16 cellular contexts compared by ENCODE assay signal in the genomic region with DNA sequence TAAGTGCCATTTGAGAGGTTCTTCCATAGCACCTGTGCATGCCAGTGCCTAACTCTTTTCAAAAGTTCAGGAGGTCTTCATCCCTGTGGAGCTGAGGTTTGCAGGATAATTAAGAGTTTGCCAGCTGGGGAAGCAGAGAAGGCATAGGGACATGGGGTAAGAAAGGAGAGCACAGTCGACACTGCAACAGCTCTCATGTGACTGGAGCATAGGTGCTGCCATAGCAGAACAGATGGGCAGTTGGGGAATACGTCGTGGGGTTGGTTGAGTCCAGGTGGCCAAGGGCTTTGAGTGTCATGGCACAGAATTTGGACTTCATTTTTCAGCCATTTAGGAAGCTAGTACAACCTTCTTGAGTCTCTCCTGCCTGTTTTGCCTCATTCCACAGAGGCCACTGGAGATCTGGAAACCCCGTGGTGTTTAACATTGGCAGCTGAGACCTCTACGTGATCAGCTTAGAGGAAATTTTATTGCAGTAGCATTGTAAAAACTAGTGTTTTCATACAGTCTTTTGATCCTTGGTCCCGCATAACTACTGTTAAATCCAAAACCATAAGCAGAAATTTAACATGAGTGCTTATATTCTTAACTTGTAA.
A peak's percentile ranks its signal among the peaks of the same experiment; 100 is the strongest.
DNase-seq lines count a peak whose midpoint lies in the region; ATAC-seq and TF ChIP-seq lines count a peak whose summit lies in the region.
"Had no signal": no experiment of that assay in that cellular context is flagged by ENCODE, and none has a peak within 500 bp of the region (broad histone marks: within the 10 kb centered on the region; RNA-seq: fewer than 3 reads in every experiment).

No MANE protein-coding gene starts in this region.

- H3K4me1 ChIP-seq in mammary epithelial cell (ENCODE audit: insufficient read depth, low read length) (no peaks in the 10 kb centered on the region), skeletal muscle tissue (ENCODE audit: control insufficient read depth in 3 of 3, insufficient read depth in 3 of 3, low read length in 3 of 3) (peaks cover 26 to 59% (median 46%) of the 10 kb centered on the region in 3 donors)

- intact Hi-C loops in MCF 10A (cut with micrococcal nuclease) (no loop called here), mammary epithelial cell (cut with micrococcal nuclease) (no loop called here)

- H3K27ac Mint-ChIP-seq in MCF 10A (ENCODE audit: low read depth, unreplicated experiment) (peak overlapping the region; percentile 27), endothelial cell (ENCODE audit: unreplicated experiment) (peak overlapping the region; percentile 22)
- H3K27ac Mint-ChIP-seq: CD14-positive monocyte had no signal

- H4K20me1 ChIP-seq in mammary epithelial cell (ENCODE audit: insufficient read depth, low read length): no peaks in the 10 kb centered on the region

- H3K4me1 Mint-ChIP-seq in MCF 10A (ENCODE audit: insufficient read depth, unreplicated experiment) (peaks cover 23% of the 10 kb centered on the region), endothelial cell (ENCODE audit: unreplicated experiment) (peaks cover 83% of the 10 kb centered on the region)
- H3K4me1 Mint-ChIP-seq: CD14-positive monocyte had no signal

- CTCF ChIA-PET in MCF 10A (lab: Yijun Ruan, JAX): interaction anchor here (1.1 to 1.2 kb wide), 2 partner anchors 44 to 79 kb away, joined by 3 read pairs; no protein-coding TSS in a partner anchor
- CTCF ChIA-PET in mammary epithelial cell (lab: Charles Lee; ENCODE audit: low non-redundant PET): no interaction called here
- CTCF ChIA-PET in RWPE1 (lab: Yijun Ruan, JAX): no interaction called here

- H3K27me3 Mint-ChIP-seq in MCF 10A (ENCODE audit: insufficient read depth, unreplicated experiment): no peaks in the 10 kb centered on the region
- peaks cover 3% of the 10 kb centered on the region for H3K27me3 Mint-ChIP-seq in endothelial cell (ENCODE audit: unreplicated experiment)

- BruUV-seq in MCF 10A (replicated peaks; lab: Mats Ljungman, UMichigan): no TSS peak
- no TSS peak for BruUV-seq in mammary epithelial cell (replicated peaks; lab: Mats Ljungman, UMichigan)

- H3K9me3 Mint-ChIP-seq in MCF 10A (ENCODE audit: unreplicated experiment) (no peaks in the 10 kb centered on the region), endothelial cell (ENCODE audit: unreplicated experiment) (no peaks in the 10 kb centered on the region)
- H3K9me3 Mint-ChIP-seq: CD14-positive monocyte had no signal

- no peak overlapping the region for H3K27ac ChIP-seq in mammary epithelial cell (ENCODE audit: insufficient read depth, low read depth, low read length)
- H3K27ac ChIP-seq in RWPE1: 0 out of 2 replicates have a peak overlapping the region, but pooled peaks have one; percentile 29
- H3K27ac ChIP-seq in skeletal muscle tissue (ENCODE audit: low read depth, low read length): peak overlapping the region; percentile 19

- H3K4me3 ChIP-seq in mammary epithelial cell (replicated peaks in 1 of 3; ENCODE audit: insufficient read depth in 1 of 3, low read depth in 2 of 3, low read length in 3 of 3) (no peak overlapping the region), skeletal muscle tissue (ENCODE audit: low read length in 3 of 3) (no peak overlapping the region)
- H3K4me3 ChIP-seq: K562 had no signal

- H3K9me3 ChIP-seq in mammary epithelial cell (replicated peaks; ENCODE audit: insufficient read depth, low read length) (no peaks in the 10 kb centered on the region), skeletal muscle tissue (ENCODE audit: control insufficient read depth in 3 of 3, low read length in 3 of 3) (no peaks in the 10 kb centered on the region)

- TF ChIP-seq CTCF in MCF 10A (IDR thresholded peaks at IDR 0.05; ENCODE audit: unreplicated experiment) (no peak), mammary epithelial cell (conservative IDR thresholded peaks at IDR 0.05 in 1 of 2, IDR thresholded peaks at IDR 0.05 in 1 of 2; ENCODE audit: extremely low read depth in 1 of 2, insufficient read depth in 1 of 2, low read depth in 1 of 2, low read length in 2 of 2) (no peak), RWPE1 (conservative IDR thresholded peaks at IDR 0.05; ENCODE audit: low read depth) (no peak), endothelial cell (IDR thresholded peaks at IDR 0.05; ENCODE audit: unreplicated experiment) (no peak)

- H3K9ac ChIP-seq in mammary epithelial cell (ENCODE audit: insufficient read depth, low read length): no peak overlapping the region
- no peak overlapping the region for H3K9ac ChIP-seq in skeletal muscle tissue (ENCODE audit: low read depth in 1 of 3, low read length in 3 of 3)

- H3K27me3 ChIP-seq in mammary epithelial cell (ENCODE audit: insufficient read depth, low read length): no peaks in the 10 kb centered on the region
- H3K27me3 ChIP-seq in skeletal muscle tissue (ENCODE audit: control insufficient read depth in 3 of 3, insufficient read depth in 3 of 3, low read length in 3 of 3): no peaks in the 10 kb centered on the region

- no peak for ATAC-seq in GM21360 (IDR thresholded peaks at IDR 0.05; ENCODE audit: unreplicated experiment)
- ATAC-seq: K562 had no signal

- peaks cover 94% of the 10 kb centered on the region for H3K79me2 ChIP-seq in mammary epithelial cell (ENCODE audit: insufficient read depth, low read length)

- DNase-seq in MCF 10A (ENCODE audit: unreplicated experiment) (no peak), mammary epithelial cell (no peak), RWPE1 (ENCODE audit: low spot score) (no peak), endothelial cell (ENCODE audit: low spot score) (no peak), NCI-H146 treated with DMSO at 0.1 percent for 48 hours (lab: John Stamatoyannopoulos, UW; ENCODE audit: unreplicated experiment) (no peak)
- DNase-seq in activated CD4-positive, CD25-positive, alpha-beta regulatory T cell treated with anti-CD3 and anti-CD28 coated beads, Interleukin-2, amount 50 U/mL, for 72 hours: no peak
- DNase-seq: DND-41, GDM1, NCI-H1048, NCI-H1694, NCI-H748 treated with DMSO at 0.1 percent for 48 hours, PC-3 had no signal

- H3K36me3 Mint-ChIP-seq in MCF 10A (ENCODE audit: insufficient read depth, unreplicated experiment) (peaks cover 63% of the 10 kb centered on the region), endothelial cell (ENCODE audit: low read depth, unreplicated experiment) (peaks cover 39% of the 10 kb centered on the region)
- H3K36me3 Mint-ChIP-seq: CD14-positive monocyte had no signal

- no peak overlapping the region for H3K4me2 ChIP-seq in mammary epithelial cell (ENCODE audit: insufficient read depth, low read depth, low read length)

- H3K36me3 ChIP-seq in mammary epithelial cell (ENCODE audit: insufficient read depth, low read length) (peaks cover 9% of the 10 kb centered on the region), skeletal muscle tissue (ENCODE audit: control insufficient read depth in 3 of 3, insufficient read depth in 3 of 3, low read length in 3 of 3) (peaks cover 0 to 2% (median 0%) of the 10 kb centered on the region in 3 donors)

- 87% methylated on average over 6 of the region's 6 CpGs for WGBS in mammary epithelial cell (ENCODE audit: low coverage, missing lambda C conversion rate)

- H3K4me3 Mint-ChIP-seq in MCF 10A (ENCODE audit: unreplicated experiment): no peak overlapping the region
- peak overlapping the region; percentile 4 for H3K4me3 Mint-ChIP-seq in endothelial cell (ENCODE audit: unreplicated experiment)
- H3K4me3 Mint-ChIP-seq: CD14-positive monocyte had no signal

- dilution Hi-C loops in mammary epithelial cell (cut with HindIII; ENCODE audit: low sequenced_read_pairs): no loop called here

- in situ Hi-C loops in mammary epithelial cell (cut with MboI; ENCODE audit: low sequenced_read_pairs in 2 of 2): no loop called here

- POLR2A ChIA-PET in MCF 10A (lab: Yijun Ruan, JAX): interaction anchor here (3.1 to 3.4 kb wide), 2 partner anchors 12 to 44 kb away, joined by 9 to 28 read pairs; no protein-coding TSS in a partner anchor
- POLR2A ChIA-PET in RWPE1 (lab: Yijun Ruan, JAX; ENCODE audit: low non-redundant PET): no interaction called here

- no peak overlapping the region for H2AFZ ChIP-seq in mammary epithelial cell (ENCODE audit: low read depth, low read length)
